In the genomic region with DNA sequence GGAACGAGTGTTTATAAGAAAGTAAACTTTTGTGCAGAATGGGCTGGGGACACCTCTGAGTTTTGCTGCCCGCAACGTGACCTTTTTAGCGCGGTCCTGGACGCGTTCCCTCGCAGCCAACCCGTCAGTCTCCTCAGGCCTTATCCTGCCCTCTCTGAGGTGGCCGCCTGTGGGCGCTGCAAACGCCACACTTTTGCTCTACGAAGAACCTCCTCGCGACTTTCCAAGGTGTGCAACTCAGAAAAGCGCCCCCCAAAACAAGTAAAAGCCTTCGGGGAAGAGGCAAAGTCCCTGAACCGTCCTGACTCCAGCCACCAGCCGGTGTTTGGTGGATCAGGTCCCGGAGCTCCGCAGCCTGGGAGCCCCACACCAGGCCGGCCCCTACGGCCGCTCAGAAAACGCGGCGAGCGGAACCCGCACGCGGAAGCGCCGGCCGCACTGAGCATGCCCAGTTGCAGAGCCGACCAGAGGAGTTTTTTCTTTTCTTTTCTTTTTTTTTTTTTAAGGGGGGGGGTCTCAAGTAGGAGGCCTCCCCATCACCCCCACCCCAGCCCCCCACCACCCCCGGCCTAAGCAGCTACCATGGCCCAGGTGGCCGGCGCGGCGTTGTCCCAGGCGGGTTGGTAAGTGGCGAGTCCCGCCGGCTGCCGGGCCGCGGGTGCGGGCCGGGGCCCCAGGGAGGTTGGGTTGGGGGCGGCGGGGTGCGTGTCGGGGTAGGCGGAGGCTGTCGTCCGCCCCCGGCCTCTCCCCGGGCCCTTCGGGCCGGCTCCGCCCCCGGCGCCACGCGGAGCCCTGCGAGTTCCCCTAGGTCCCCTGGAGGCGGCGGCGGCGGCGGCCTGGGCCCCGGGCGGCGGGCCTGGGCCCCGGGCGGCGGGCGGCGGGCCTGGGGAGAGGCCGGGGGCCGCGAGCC, we compare ENCODE assay signal across 8 cellular contexts. TPM values are rescaled to one million over a fixed set of nuclear protein-coding genes. Genes with fewer than 3 reads are reported as not detected.
DNase-seq lines count a peak whose midpoint lies in the region; ATAC-seq and TF ChIP-seq lines count a peak whose summit lies in the region.

TDRD3 (plus strand) TSS at position 438 of the 910 bp plus-strand sequence; CDS start at position 583, 145 bp downstream.

- H3K4me1 ChIP-seq in ES-I3 (ENCODE audit: insufficient read depth, low read length), result no peaks in the 10 kb centered on the region; the same call in 1 of the 2 replicates

- no peaks in the 10 kb centered on the region for H3K36me3 ChIP-seq in ES-I3 (ENCODE audit: insufficient read depth, low read length)

- H3K27ac Mint-ChIP-seq in nephron progenitor cell, result peak within 1 kb of the TSS; percentile 98
- H3K27ac Mint-ChIP-seq in stimulated activated naive CD8-positive, alpha-beta T cell treated with anti-CD3 and anti-CD28 coated beads, Interleukin-15, amount 100 ng/mL, for 72 hours, result peak within 1 kb of the TSS; percentile 99

- DNase-seq in GOT3 (lab: John Stamatoyannopoulos, UW) (peak; percentile 71), LHCN-M2 (ENCODE audit: low read depth) (peak; percentile 84), SHP77 (lab: John Stamatoyannopoulos, UW) (peak; percentile 68 to 71), fibroblast of the conjunctiva (ENCODE audit: low read depth) (peak; percentile 78), nephron progenitor cell (peak; percentile 81)
- peak; percentile 72 for DNase-seq in activated effector memory CD4-positive, alpha-beta T cell treated with Interleukin-2 at 50 U/mL for 16 hours
- DNase-seq in stimulated activated naive CD8-positive, alpha-beta T cell treated with anti-CD3 and anti-CD28 coated beads, Interleukin-15, amount 100 ng/mL, for 72 hours, result peak; percentile 83 to 87

- H3K9me3 Mint-ChIP-seq in nephron progenitor cell, result no peaks in the 10 kb centered on the region
- H3K9me3 Mint-ChIP-seq in stimulated activated naive CD8-positive, alpha-beta T cell treated with anti-CD3 and anti-CD28 coated beads, Interleukin-15, amount 100 ng/mL, for 72 hours, result no peaks in the 10 kb centered on the region

- TF ChIP-seq CTCF in nephron progenitor cell (IDR thresholded peaks at IDR 0.05), result peak; percentile 62

- H3K27me3 Mint-ChIP-seq in nephron progenitor cell (ENCODE audit: low read depth, poor library complexity), result no peaks in the 10 kb centered on the region
- no peaks in the 10 kb centered on the region for H3K27me3 Mint-ChIP-seq in stimulated activated naive CD8-positive, alpha-beta T cell treated with anti-CD3 and anti-CD28 coated beads, Interleukin-15, amount 100 ng/mL, for 72 hours

- ATAC-seq in stimulated activated naive CD8-positive, alpha-beta T cell treated with anti-CD3 and anti-CD28 coated beads, Interleukin-15, amount 100 ng/mL, for 72 hours, result peak; percentile 81

- no peaks in the 10 kb centered on the region for H3K36me3 Mint-ChIP-seq in nephron progenitor cell (ENCODE audit: low read depth)

- peak within 1 kb of the TSS; percentile 96 for H3K9ac ChIP-seq in ES-I3 (ENCODE audit: low read depth, low read length)

- no peaks in the 10 kb centered on the region for H3K9me3 ChIP-seq in ES-I3 (ENCODE audit: control insufficient read depth, insufficient read depth, low read length)

- peaks cover 59% of the 10 kb centered on the region for H3K4me1 Mint-ChIP-seq in nephron progenitor cell
- peaks cover 28% of the 10 kb centered on the region for H3K4me1 Mint-ChIP-seq in stimulated activated naive CD8-positive, alpha-beta T cell treated with anti-CD3 and anti-CD28 coated beads, Interleukin-15, amount 100 ng/mL, for 72 hours

- H3K4me3 Mint-ChIP-seq in nephron progenitor cell, result peak within 1 kb of the TSS; percentile 94
- peak within 1 kb of the TSS; percentile 95 for H3K4me3 Mint-ChIP-seq in stimulated activated naive CD8-positive, alpha-beta T cell treated with anti-CD3 and anti-CD28 coated beads, Interleukin-15, amount 100 ng/mL, for 72 hours

RNA-seq across cellular contexts. Expression of gene TDRD3, which starts in this region (rescaled TPM):
- 9.4 and 14.2 TPM in 2 replicates for total RNA-seq in LHCN-M2 (2014; rRNA removed)
- 4.4 TPM for polyA plus RNA-seq in LHCN-M2 (2012)

Comparison
In these comparisons a context has a peak if more than half of its experiments do, and no peak if none do; other contexts are left out.
1. Peak in every context shown above with its lines: DNase-seq and ATAC-seq.